8 cellular contexts compared by ENCODE assay signal in genomic region chr2:25419678-25420242, GRCh38.
DNase-seq lines count a peak whose midpoint lies in the region; ATAC-seq and TF ChIP-seq lines count a peak whose summit lies in the region.
"Had no signal": no experiment of that assay in that cellular context is flagged by ENCODE, and none has a peak within 500 bp of the region (broad histone marks: within the 10 kb centered on the region; RNA-seq: fewer than 3 reads in every experiment).

No MANE protein-coding gene starts in this region.

- DNase-seq in stimulated activated effector memory CD8-positive, alpha-beta T cell treated with anti-CD3 and anti-CD28 coated beads, Interleukin-12 subunit alpha, Interleukin-12 subunit beta, amount 100 ng/mL, for 72 hours (ENCODE audit: low spot score in 2 of 2) = no peak
- DNase-seq in mesenteric fat pad (ENCODE audit: low spot score) = no peak
- no peak for DNase-seq in HFFc6
- no peak for DNase-seq in NCI-H2196 treated with DMSO at 0.1 percent for 48 hours (lab: John Stamatoyannopoulos, UW; ENCODE audit: unreplicated experiment)
- DNase-seq: activated CD4-positive, alpha-beta memory T cell treated with anti-CD3 and anti-CD28 coated beads, Interleukin-2, amount 10 ng/mL, durations not matched to agents 7 days and 5 days had no signal

- H3K27ac Mint-ChIP-seq in stimulated activated effector memory CD8-positive, alpha-beta T cell treated with anti-CD3 and anti-CD28 coated beads, Interleukin-12 subunit alpha, Interleukin-12 subunit beta, amount 100 ng/mL, for 72 hours = peak overlapping the region; percentile 81
- no peak overlapping the region for H3K27ac Mint-ChIP-seq in HFFc6
- H3K27ac Mint-ChIP-seq: activated CD4-positive, alpha-beta memory T cell treated with anti-CD3 and anti-CD28 coated beads, Interleukin-2, amount 10 ng/mL, durations not matched to agents 7 days and 5 days had no signal

- H3K4me3 Mint-ChIP-seq in stimulated activated effector memory CD8-positive, alpha-beta T cell treated with anti-CD3 and anti-CD28 coated beads, Interleukin-12 subunit alpha, Interleukin-12 subunit beta, amount 100 ng/mL, for 72 hours = no peak overlapping the region
- no peak overlapping the region for H3K4me3 Mint-ChIP-seq in HFFc6
- H3K4me3 Mint-ChIP-seq: activated CD4-positive, alpha-beta memory T cell treated with anti-CD3 and anti-CD28 coated beads, Interleukin-2, amount 10 ng/mL, durations not matched to agents 7 days and 5 days had no signal

- H3K4me1 Mint-ChIP-seq in stimulated activated effector memory CD8-positive, alpha-beta T cell treated with anti-CD3 and anti-CD28 coated beads, Interleukin-12 subunit alpha, Interleukin-12 subunit beta, amount 100 ng/mL, for 72 hours = peaks cover 13% of the 10 kb centered on the region
- no peaks in the 10 kb centered on the region for H3K4me1 Mint-ChIP-seq in HFFc6 (ENCODE audit: low read depth)

- peaks cover 11% of the 10 kb centered on the region for H3K36me3 Mint-ChIP-seq in stimulated activated effector memory CD8-positive, alpha-beta T cell treated with anti-CD3 and anti-CD28 coated beads, Interleukin-12 subunit alpha, Interleukin-12 subunit beta, amount 100 ng/mL, for 72 hours
- H3K36me3 Mint-ChIP-seq in HFFc6 (ENCODE audit: low read depth) = peaks cover 7% of the 10 kb centered on the region; the same call in 1 of the 2 replicates

- ATAC-seq in GM18873 (IDR thresholded peaks at IDR 0.05; ENCODE audit: low FRiP score, unreplicated experiment) = peak; percentile 62
- peak; percentile 60 for ATAC-seq in GM21786 (IDR thresholded peaks at IDR 0.05; ENCODE audit: unreplicated experiment)
- ATAC-seq in HG03521 (IDR thresholded peaks at IDR 0.05; ENCODE audit: unreplicated experiment) = peak; percentile 65
- peak; percentile 67 for ATAC-seq in stimulated activated effector memory CD8-positive, alpha-beta T cell treated with anti-CD3 and anti-CD28 coated beads, Interleukin-12 subunit alpha, Interleukin-12 subunit beta, amount 100 ng/mL, for 72 hours

- no peak for TF ChIP-seq CTCF in HFFc6 (IDR thresholded peaks at IDR 0.05)

- H3K9me3 Mint-ChIP-seq in stimulated activated effector memory CD8-positive, alpha-beta T cell treated with anti-CD3 and anti-CD28 coated beads, Interleukin-12 subunit alpha, Interleukin-12 subunit beta, amount 100 ng/mL, for 72 hours = no peaks in the 10 kb centered on the region
- H3K9me3 Mint-ChIP-seq in HFFc6 = peaks cover 6% of the 10 kb centered on the region; the same call in 1 of the 2 replicates

- H3K27me3 Mint-ChIP-seq in HFFc6 (ENCODE audit: insufficient read depth) = peaks cover 6% of the 10 kb centered on the region
- H3K27me3 Mint-ChIP-seq: activated CD4-positive, alpha-beta memory T cell treated with anti-CD3 and anti-CD28 coated beads, Interleukin-2, amount 10 ng/mL, durations not matched to agents 7 days and 5 days had no signal
